1 cellular context compared by ENCODE assay signal in genomic region chr2:27628767-27629709, GRCh38.
A peak's percentile ranks its signal among the peaks of the same experiment; 100 is the strongest.
TF ChIP-seq lines count a peak whose summit lies in the region.

TSS of gene CCDC121 (minus strand) at chr2:27629012. CDS start at chr2:27627799, 1,213 bp downstream.
TSS of gene GPN1 (plus strand) at chr2:27629050. CDS start at chr2:27629059, 9 bp downstream.

TF ChIP-seq in K562, 482 proteins besides CTCF, POLR2A, EP300 and RAD21 (continued from another document and continues in another):
- TF ChIP-seq ATF3 (IDR thresholded peaks at IDR 0.05) (peak; percentile 77), ATF3 (CRISPR knock-in tag; conservative IDR thresholded peaks at IDR 0.05) (no peak), HNRNPUL1 (IDR thresholded peaks at IDR 0.05; ENCODE audit: low read length) (no peak), MYC (IDR thresholded peaks at IDR 0.05; ENCODE audit: low read depth, low read length) (peak; percentile 68), MYC (CRISPR knock-in tag; IDR thresholded peaks at IDR 0.05; ENCODE audit: borderline replicate concordance, low read depth) (no peak; the same call in 1 of the 2 replicates), ARID4B (CRISPR knock-in tag; IDR thresholded peaks at IDR 0.05) (peak; percentile 94), ARNT (IDR thresholded peaks at IDR 0.05) (peak; percentile 34 to 50; a peak in 1 of 4 replicates), POLR2G (IDR thresholded peaks at IDR 0.05; ENCODE audit: low read depth, low read length) (peak; percentile 97), SMAD1 (IDR thresholded peaks at IDR 0.05; ENCODE audit: low read depth, low read length, partially characterized antibody) (peak; percentile 45), NELFE (IDR thresholded peaks at IDR 0.05; ENCODE audit: insufficient read depth, insufficient read length) (no peak), TARDBP (IDR thresholded peaks at IDR 0.05) (no peak), RBBP5 (IDR thresholded peaks at IDR 0.05; ENCODE audit: borderline replicate concordance, insufficient read depth, low read length, poor library complexity, severe bottlenecking) (peak; percentile 83), GABPA (tag; conservative IDR thresholded peaks at IDR 0.05; ENCODE audit: low read depth) (peak; percentile 93), HCFC1 (IDR thresholded peaks at IDR 0.05; ENCODE audit: low read depth, low read length) (peak; percentile 67), KLF13 (tag; IDR thresholded peaks at IDR 0.05; ENCODE audit: borderline replicate concordance, low read depth) (peak; percentile 74; the same call in 1 of the 2 replicates), FOXK2 (conservative IDR thresholded peaks at IDR 0.05 in 1 of 2, IDR thresholded peaks at IDR 0.05 in 1 of 2; ENCODE audit: low read depth in 2 of 2) (peak; percentile 75 to 81; a peak in 3 of 4 replicates), ZNF655 (CRISPR knock-in tag; IDR thresholded peaks at IDR 0.05) (no peak), CSDE1 (IDR thresholded peaks at IDR 0.05) (peak in 1 of 2 experiments; percentile 83; a peak in 2 of 4 replicates), SP2 (IDR thresholded peaks at IDR 0.05; ENCODE audit: extremely low read depth, low read depth, low read length, poor library complexity, severe bottlenecking) (peak; percentile 64), HEY1 (CRISPR knock-in tag; IDR thresholded peaks at IDR 0.05; ENCODE audit: borderline replicate concordance) (no peak), TAF9B (IDR thresholded peaks at IDR 0.05; ENCODE audit: partially characterized antibody) (peak; percentile 98), HDAC2 (IDR thresholded peaks at IDR 0.05) (peak; percentile 63), NCOA2 (IDR thresholded peaks at IDR 0.05; ENCODE audit: partially characterized antibody in 2 of 2) (no peak), SRSF1 (IDR thresholded peaks at IDR 0.05; ENCODE audit: low read depth, low read length) (no peak), BRF1 (IDR thresholded peaks at IDR 0.05; ENCODE audit: borderline replicate concordance, extremely low read depth, insufficient read length) (no peak), SUPT5H (IDR thresholded peaks at IDR 0.05) (peak; percentile 96), MCM7 (IDR thresholded peaks at IDR 0.05) (no peak), NFATC3 (IDR thresholded peaks at IDR 0.05) (no peak), AFF1 (IDR thresholded peaks at IDR 0.05; ENCODE audit: low read depth in 1 of 2, partially characterized antibody in 2 of 2) (peak in 1 of 2 experiments; percentile 56), FOXP1 (CRISPR knock-in tag; IDR thresholded peaks at IDR 0.05) (peak; percentile 72), GTF2E2 (tag; IDR thresholded peaks at IDR 0.05) (peak; percentile 93), TCF7 (IDR thresholded peaks at IDR 0.05; ENCODE audit: borderline replicate concordance) (peak; percentile 42; the same call in 1 of the 2 replicates), MTA3 (IDR thresholded peaks at IDR 0.05; ENCODE audit: borderline replicate concordance) (peak; percentile 74), ARHGAP35 (IDR thresholded peaks at IDR 0.05; ENCODE audit: partially characterized antibody) (no peak), KDM4B (IDR thresholded peaks at IDR 0.05; ENCODE audit: borderline replicate concordance in 2 of 2, low read depth in 1 of 2) (peak in 1 of 2 experiments; percentile 44; a peak in 1 of 4 replicates), ZNF143 (CRISPR knock-in tag; IDR thresholded peaks at IDR 0.05) (no peak), HMG20A (CRISPR knock-in tag; conservative IDR thresholded peaks at IDR 0.05) (no peak), HDAC1 (IDR thresholded peaks at IDR 0.05) (peak in 1 of 2 experiments; percentile 94; a peak in 2 of 4 replicates), NFYB (IDR thresholded peaks at IDR 0.05; ENCODE audit: extremely low read depth, insufficient read length) (no peak), JUN (IDR thresholded peaks at IDR 0.05; ENCODE audit: borderline replicate concordance, low read depth, low read length) (peak; percentile 53; the same call in 1 of the 2 replicates), JUN (CRISPR knock-in tag; IDR thresholded peaks at IDR 0.05; ENCODE audit: borderline replicate concordance) (peak; percentile 83; the same call in 1 of the 2 replicates), XRCC5 (IDR thresholded peaks at IDR 0.05; ENCODE audit: low read depth, low read length) (0 out of 2 replicates have a peak, but pooled peaks have one; percentile 8), ZNF584 (CRISPR knock-in tag; IDR thresholded peaks at IDR 0.05; ENCODE audit: low read depth) (no peak), SNRNP70 (optimal IDR thresholded peaks at IDR 0.05; ENCODE audit: low read depth, low read length) (no peak), FOXA3 (CRISPR knock-in tag; conservative IDR thresholded peaks at IDR 0.05 in 1 of 2, IDR thresholded peaks at IDR 0.05 in 1 of 2) (0 out of 4 replicates have a peak, but pooled peaks of 1 of the 2 experiments have one; percentile 22), HINFP (tag; conservative IDR thresholded peaks at IDR 0.05; ENCODE audit: low read depth) (peak; percentile 26; the same call in 1 of the 2 replicates), BCOR (IDR thresholded peaks at IDR 0.05) (no peak), CLOCK (CRISPR knock-in tag; IDR thresholded peaks at IDR 0.05; ENCODE audit: borderline replicate concordance) (no peak), KLF1 (tag; IDR thresholded peaks at IDR 0.05) (0 out of 2 replicates have a peak, but pooled peaks have one; percentile 17), MTA2 (IDR thresholded peaks at IDR 0.05; ENCODE audit: low read depth) (no peak), KLF10 (CRISPR knock-in tag; IDR thresholded peaks at IDR 0.05) (no peak), ZNF830 (CRISPR knock-in tag; IDR thresholded peaks at IDR 0.05) (0 out of 2 replicates have a peak, but pooled peaks have one; percentile 39)
